ENCODE assay signal across 1 cellular context in the genomic region with DNA sequence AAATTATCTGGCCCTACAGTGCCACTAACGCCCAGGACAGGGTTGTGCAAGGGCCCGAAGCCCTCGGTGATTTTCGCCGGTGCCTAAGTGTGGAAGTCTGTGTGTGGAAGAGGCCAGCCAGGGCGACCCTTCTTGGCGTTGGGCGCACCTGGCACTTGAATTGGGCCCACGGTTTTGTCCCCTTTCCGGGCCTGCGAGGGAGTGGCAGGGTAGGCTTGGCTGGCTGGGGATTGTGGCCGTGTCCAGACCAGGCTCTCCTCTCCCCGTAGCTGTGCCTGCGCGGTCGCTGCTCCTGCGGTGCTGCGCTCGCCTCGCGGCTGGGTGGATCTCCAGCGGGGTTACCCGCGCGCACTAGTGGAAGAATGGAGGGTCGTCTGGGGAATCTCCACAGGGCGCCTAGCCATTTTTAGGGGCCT.
TF ChIP-seq lines count a peak whose summit lies in the region.

No MANE protein-coding gene starts in this region.

TF ChIP-seq in endothelial cell of umbilical vein, 7 proteins besides CTCF, POLR2A, EP300 and RAD21:
- TF ChIP-seq POLR2AphosphoS5 (IDR thresholded peaks at IDR 0.05; ENCODE audit: insufficient read depth, low read depth, low read length): no peak
